Comparison of ENCODE assay signal across 17 cellular contexts in the genomic region with DNA sequence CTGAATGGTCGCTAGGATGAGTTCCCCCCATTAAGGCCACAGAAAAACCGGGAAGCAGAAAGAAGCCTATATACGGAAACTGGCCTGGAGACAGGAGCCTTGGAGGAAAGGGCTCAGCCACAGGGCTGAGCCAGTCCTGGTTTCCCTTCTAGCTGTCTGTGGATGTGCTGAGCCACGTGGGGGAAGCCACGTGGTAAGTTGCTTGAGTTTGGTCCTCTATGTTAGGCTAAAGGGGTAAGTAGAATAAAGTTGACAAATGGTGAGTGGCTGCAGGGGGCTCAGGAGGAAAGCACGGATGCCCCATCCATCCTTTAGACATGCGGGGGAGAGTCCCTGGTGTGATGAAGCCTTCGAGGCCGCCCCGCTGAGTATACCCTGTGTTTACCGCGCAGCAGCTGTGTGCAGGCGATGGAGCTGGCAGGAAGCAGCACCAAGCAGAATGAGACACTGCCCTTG. TPM values are rescaled to one million over a fixed set of nuclear protein-coding genes. Genes with fewer than 3 reads are reported as not detected.
DNase-seq lines count a peak whose midpoint lies in the region; ATAC-seq, FAIRE-seq and TF ChIP-seq lines count a peak whose summit lies in the region.
"Had no signal": no experiment of that assay in that cellular context is flagged by ENCODE, and none has a peak within 500 bp of the region (broad histone marks: within the 10 kb centered on the region; RNA-seq: fewer than 3 reads in every experiment).

No MANE protein-coding gene starts in this region.

- no peaks in the 10 kb centered on the region for H4K20me1 ChIP-seq in HepG2 (ENCODE audit: insufficient read depth, low read length)
- H4K20me1 ChIP-seq: BLaER1 had no signal

- H3K4me1 ChIP-seq in HepG2 (ENCODE audit: insufficient read depth, low read length) (peaks cover 69% of the 10 kb centered on the region), right lobe of liver (no peaks in the 10 kb centered on the region), uterus (no peaks in the 10 kb centered on the region)

- 52% methylated on average over 13 of the region's 13 CpGs for WGBS in HepG2 (ENCODE audit: low lambda C conversion rate)
- WGBS in right lobe of liver (ENCODE audit: insufficient coverage, low coverage, low lambda C conversion rate, missing lambda C conversion rate): 40% methylated on average over 5 of the region's 13 CpGs

- in situ Hi-C loops in HepG2 (cut with HindIII; ENCODE audit: extremely low pct_ligation_motif_present, low pct_unique_long_range_greater_than_20kb): no loop called here

- TF ChIP-seq POLR2A in HepG2 (IDR thresholded peaks at IDR 0.05; ENCODE audit: insufficient read depth in 1 of 2, low read depth in 2 of 2, low read length in 2 of 2) (no peak), right lobe of liver (IDR thresholded peaks at IDR 0.05) (no peak), uterus (IDR thresholded peaks at IDR 0.05) (no peak)

- no peak for TF ChIP-seq RAD21 in HepG2 (CRISPR knock-in tag; IDR thresholded peaks at IDR 0.05)

- H3K27me3 ChIP-seq in HepG2 (ENCODE audit: control insufficient read depth in 1 of 2, insufficient read depth in 2 of 2, low read length in 2 of 2) (no peaks in the 10 kb centered on the region), right lobe of liver (no peaks in the 10 kb centered on the region), uterus (no peaks in the 10 kb centered on the region)
- H3K27me3 ChIP-seq: BLaER1 had no signal

- CTCF ChIA-PET in HepG2 (lab: Yijun Ruan, JAX; ENCODE audit: low intra/inter-chr PET ratio, low total read pairs): no interaction called here

- H2AFZ ChIP-seq in HepG2 (ENCODE audit: low read length): no peak overlapping the region
- H2AFZ ChIP-seq: GM23248 had no signal

- DNase-seq in HepG2 (ENCODE audit: low spot score) (no peak), right lobe of liver (no peak), chondrocyte (ENCODE audit: low spot score) (peak; percentile 60), neural crest cell (ENCODE audit: low read depth, low spot score) (no peak), uterus (no peak), HuH-7 (ENCODE audit: low spot score) (no peak)
- no peak for DNase-seq in stimulated activated CD4-positive, alpha-beta T cell treated with anti-CD3 and anti-CD28 coated beads, Interleukin-1b, Interleukin-23, amount 100 ng/mL, for 48 hours
- DNase-seq: 8988T; CD4-positive, alpha-beta memory T cell; DMS153; DMS79 treated with DMSO at 0.1 percent for 48 hours; GF-D8; GM23248; H9 had no signal

- H3K4me3 Mint-ChIP-seq in chondrocyte (ENCODE audit: unreplicated experiment): no peak overlapping the region
- H3K4me3 Mint-ChIP-seq in neural crest cell: no peak overlapping the region
- H3K4me3 Mint-ChIP-seq: CD14-positive monocyte; CD4-positive, alpha-beta memory T cell had no signal

- H3K9me3 Mint-ChIP-seq in chondrocyte (ENCODE audit: low read depth) (peaks cover 2% of the 10 kb centered on the region), neural crest cell (peaks cover 1% of the 10 kb centered on the region)

- H3K4me1 Mint-ChIP-seq in chondrocyte (ENCODE audit: low read depth) (peaks cover 3% of the 10 kb centered on the region), neural crest cell (peaks cover 29% of the 10 kb centered on the region)

- H3K36me3 ChIP-seq in HepG2 (replicated peaks in 1 of 2; ENCODE audit: control insufficient read depth in 1 of 2, insufficient read depth in 2 of 2, low read length in 2 of 2): no peaks in the 10 kb centered on the region
- no peaks in the 10 kb centered on the region for H3K36me3 ChIP-seq in right lobe of liver
- H3K36me3 ChIP-seq in uterus: no peaks in the 10 kb centered on the region
- H3K36me3 ChIP-seq: BLaER1 had no signal

- FAIRE-seq in HepG2 (lab: Jason Lieb, UNC): no peak
- FAIRE-seq: HTR-8/SVneo had no signal

- no peaks in the 10 kb centered on the region for H3K79me2 ChIP-seq in HepG2 (ENCODE audit: insufficient read depth, low read length)

- H3K27me3 Mint-ChIP-seq in chondrocyte (ENCODE audit: low read depth) (no peaks in the 10 kb centered on the region), neural crest cell (ENCODE audit: low read depth) (no peaks in the 10 kb centered on the region)
- H3K27me3 Mint-ChIP-seq: CD4-positive, alpha-beta memory T cell had no signal

- intact Hi-C loops in HepG2 (cut with micrococcal nuclease; ENCODE audit: unreplicated experiment): loop anchor here (5.0 kb wide), 1 partner anchor 363 kb away; no protein-coding TSS in a partner anchor
- intact Hi-C loops in right lobe of liver (cut with DNase I): loop anchor here (10.0 kb wide), 1 partner anchor 361 kb away; no protein-coding TSS in a partner anchor
- intact Hi-C loops in uterus (cut with DNase I; ENCODE audit: low total_unique reads): loop anchor here (10.0 kb wide), 1 partner anchor 371 kb away; no protein-coding TSS in a partner anchor

- POLR2A ChIA-PET in HepG2 (lab: Yijun Ruan, JAX): no interaction called here

- H3K9ac ChIP-seq in HepG2 (ENCODE audit: insufficient read depth, low read depth, low read length): no peak overlapping the region
- H3K9ac ChIP-seq: BLaER1, GM23248 had no signal

- no peak for ATAC-seq in HepG2
- ATAC-seq in right lobe of liver: no peak

- TF ChIP-seq CTCF in HepG2 (CRISPR knock-in tag; IDR thresholded peaks at IDR 0.05) (no peak), right lobe of liver (IDR thresholded peaks at IDR 0.05) (no peak), chondrocyte (IDR thresholded peaks at IDR 0.05) (no peak), neural crest cell (conservative IDR thresholded peaks at IDR 0.05) (no peak), uterus (IDR thresholded peaks at IDR 0.05) (no peak)

- H3K27ac Mint-ChIP-seq in chondrocyte (ENCODE audit: unreplicated experiment): no peak overlapping the region
- peak overlapping the region; percentile 84 for H3K27ac Mint-ChIP-seq in neural crest cell (ENCODE audit: unreplicated experiment)
- H3K27ac Mint-ChIP-seq: CD4-positive, alpha-beta memory T cell had no signal

- H3K9me3 ChIP-seq in HepG2 (ENCODE audit: low read length) (no peaks in the 10 kb centered on the region), right lobe of liver (no peaks in the 10 kb centered on the region), uterus (no peaks in the 10 kb centered on the region)
- H3K9me3 ChIP-seq: BLaER1 had no signal

- H3K27ac ChIP-seq in HepG2 (ENCODE audit: extremely low read length, insufficient read depth, low read length): no peak overlapping the region
- H3K27ac ChIP-seq in right lobe of liver: no peak overlapping the region
- H3K27ac ChIP-seq in uterus: no peak overlapping the region
- H3K27ac ChIP-seq: BLaER1, GM23248 had no signal

- no TSS peak for BruUV-seq in HepG2 (replicated peaks; lab: Mats Ljungman, UMichigan)

- H3K36me3 Mint-ChIP-seq in chondrocyte (ENCODE audit: low read depth) (no peaks in the 10 kb centered on the region), neural crest cell (ENCODE audit: low read depth) (no peaks in the 10 kb centered on the region)
- H3K36me3 Mint-ChIP-seq: CD14-positive monocyte; CD4-positive, alpha-beta memory T cell had no signal

- H3K4me3 ChIP-seq in HepG2 (replicated peaks in 1 of 3; ENCODE audit: insufficient read depth in 1 of 3, low read depth in 2 of 3, low read length in 3 of 3): no peak overlapping the region
- no peak overlapping the region for H3K4me3 ChIP-seq in right lobe of liver
- H3K4me3 ChIP-seq in uterus: no peak overlapping the region
- H3K4me3 ChIP-seq: BLaER1, GM23248 had no signal

- no peak overlapping the region for H3K4me2 ChIP-seq in HepG2 (ENCODE audit: low read depth, low read length)

- TF ChIP-seq EP300 in HepG2 (IDR thresholded peaks at IDR 0.05; ENCODE audit: low read depth in 2 of 2, low read length in 2 of 2) (no peak), HepG2 (CRISPR knock-in tag; IDR thresholded peaks at IDR 0.05; ENCODE audit: borderline replicate concordance) (no peak)

RNA-seq across cellular contexts. Expression of a gene that starts 26.0 kb away (rescaled TPM):
- 173 and 251 TPM in 2 replicates for total RNA-seq in HepG2 (2016; rRNA removed; fragmentation: Illumina TruSeq; extraction: Trizol)
- 49.2 and 61.1 TPM in 2 replicates for total RNA-seq in HepG2 (2016; cell fraction: cytosol; rRNA removed; fragmentation: Illumina TruSeq; extraction: Trizol; ENCODE audit: low read depth)
- total RNA-seq in HepG2 (2016; cell fraction: insoluble cytoplasmic fraction; rRNA removed; fragmentation: Illumina TruSeq; extraction: Trizol): 172 and 283 TPM in 2 replicates
- total RNA-seq in HepG2 (2016; cell fraction: membrane; rRNA removed; fragmentation: Illumina TruSeq; extraction: Trizol): 49.8 and 50.3 TPM in 2 replicates
- total RNA-seq in HepG2 (2016; cell fraction: nucleus; rRNA removed; fragmentation: Illumina TruSeq; extraction: Trizol): 53.8 and 59.6 TPM in 2 replicates
- polyA plus RNA-seq in HepG2 (2011; rRNA removed): 51.8 and 70.6 TPM in 2 replicates
- 19.5 and 28.1 TPM in 2 replicates for polyA plus RNA-seq in HepG2 (2011; cell fraction: cytosol; rRNA removed)
- polyA plus RNA-seq in HepG2 (2011; cell fraction: nucleus; rRNA removed): 8.5 and 14.1 TPM in 2 replicates
- 141 and 173 TPM in 2 replicates for polyA plus RNA-seq in HepG2 (2012)
- 63.3 and 66.1 TPM in 2 replicates for polyA plus RNA-seq in HepG2 (2016; cell fraction: cytosol; fragmentation: Illumina TruSeq; extraction: Trizol; ENCODE audit: low read depth)
- 371 and 383 TPM in 2 replicates for polyA plus RNA-seq in HepG2 (2016; cell fraction: insoluble cytoplasmic fraction; fragmentation: Illumina TruSeq; extraction: Trizol; ENCODE audit: low read depth)
- 53.3 and 57.7 TPM in 2 replicates for polyA plus RNA-seq in HepG2 (2016; cell fraction: membrane; fragmentation: Illumina TruSeq; extraction: Trizol; ENCODE audit: low read depth)
- 143 and 153 TPM in 2 replicates for polyA plus RNA-seq in HepG2 (2016; cell fraction: nucleus; fragmentation: Illumina TruSeq; extraction: Trizol; ENCODE audit: insufficient read depth, low read depth)
- 3.5 and 5.1 TPM in 2 replicates for polyA minus RNA-seq in HepG2 (2011; rRNA and poly(A)+ RNA removed; ENCODE audit: low replicate concordance)
- polyA minus RNA-seq in HepG2 (2011; cell fraction: cytosol; rRNA and poly(A)+ RNA removed): 6.9 and 13.9 TPM in 2 replicates
- 35.3 and 41.3 TPM in 2 replicates for polyA minus RNA-seq in HepG2 (2011; cell fraction: nucleus; rRNA and poly(A)+ RNA removed)
- 100 to 1,000 TPM in 3 of 6 experiments, 10 to 100 TPM in 3; 33.1 to 119 (median 95.6) TPM for total RNA-seq in right lobe of liver
- total RNA-seq in chondrocyte: 172 to 216 TPM (median 176 TPM) in 3 replicates
- 202 and 228 TPM in 2 replicates for total RNA-seq in neural crest cell
- total RNA-seq in uterus: 100 to 1,000 TPM in 1 of 4 donors, 10 to 100 TPM in 3; 22.8 to 182 (median 37.3) TPM

RNA-seq across cellular contexts. Expression of a gene that starts 52.5 kb away (rescaled TPM):
- total RNA-seq in HepG2 (2016; rRNA removed; fragmentation: Illumina TruSeq; extraction: Trizol) (7.1 and 7.3 TPM in 2 replicates), right lobe of liver (10 to 100 TPM in 2 of 6 experiments, 1 to 10 TPM in 4; 6.8 to 12.8 (median 8.7) TPM), chondrocyte (58.1 to 104 TPM (median 100 TPM) in 3 replicates), neural crest cell (22.9 and 26.2 TPM in 2 replicates), uterus (10 to 100 TPM in 3 of 4 donors, 1 to 10 TPM in 1; 8.5 to 32.5 (median 12.6) TPM)
- 1.7 and 1.8 TPM in 2 replicates for total RNA-seq in HepG2 (2016; cell fraction: cytosol; rRNA removed; fragmentation: Illumina TruSeq; extraction: Trizol; ENCODE audit: low read depth)
- total RNA-seq in HepG2 (2016; cell fraction: insoluble cytoplasmic fraction; rRNA removed; fragmentation: Illumina TruSeq; extraction: Trizol): 7.0 and 7.2 TPM in 2 replicates
- total RNA-seq in HepG2 (2016; cell fraction: membrane; rRNA removed; fragmentation: Illumina TruSeq; extraction: Trizol): 4.2 and 4.3 TPM in 2 replicates
- total RNA-seq in HepG2 (2016; cell fraction: nucleus; rRNA removed; fragmentation: Illumina TruSeq; extraction: Trizol): 6.9 and 7.7 TPM in 2 replicates
- 8.5 and 9.1 TPM in 2 replicates for polyA plus RNA-seq in HepG2 (2011; rRNA removed)
- 6.4 and 10.3 TPM in 2 replicates for polyA plus RNA-seq in HepG2 (2011; cell fraction: cytosol; rRNA removed)
- 11.4 and 12.5 TPM in 2 replicates for polyA plus RNA-seq in HepG2 (2011; cell fraction: nucleus; rRNA removed)
- 10.4 and 11.8 TPM in 2 replicates for polyA plus RNA-seq in HepG2 (2012)
- 0.38 TPM in 2 replicates for polyA plus RNA-seq in HepG2 (2016; cell fraction: cytosol; fragmentation: Illumina TruSeq; extraction: Trizol; ENCODE audit: low read depth)
- polyA plus RNA-seq in HepG2 (2016; cell fraction: insoluble cytoplasmic fraction; fragmentation: Illumina TruSeq; extraction: Trizol; ENCODE audit: low read depth): 10.2 and 11.9 TPM in 2 replicates
- 2.2 and 2.4 TPM in 2 replicates for polyA plus RNA-seq in HepG2 (2016; cell fraction: membrane; fragmentation: Illumina TruSeq; extraction: Trizol; ENCODE audit: low read depth)
- polyA plus RNA-seq in HepG2 (2016; cell fraction: nucleus; fragmentation: Illumina TruSeq; extraction: Trizol; ENCODE audit: insufficient read depth, low read depth): 13.3 and 13.4 TPM in 2 replicates
- 11.2 and 18.2 TPM in 2 replicates for polyA minus RNA-seq in HepG2 (2011; rRNA and poly(A)+ RNA removed; ENCODE audit: low replicate concordance)
- 11.8 and 11.9 TPM in 2 replicates for polyA minus RNA-seq in HepG2 (2011; cell fraction: cytosol; rRNA and poly(A)+ RNA removed)
- 10.8 and 11.6 TPM in 2 replicates for polyA minus RNA-seq in HepG2 (2011; cell fraction: nucleus; rRNA and poly(A)+ RNA removed)
